In genomic region chr7:127845497-127846214, GRCh38 we compare ENCODE assay signal across 14 cellular contexts.
A peak's percentile ranks its signal among the peaks of the same experiment; 100 is the strongest.
DNase-seq lines count a peak whose midpoint lies in the region; ATAC-seq and TF ChIP-seq lines count a peak whose summit lies in the region.
"Had no signal": no experiment of that assay in that cellular context is flagged by ENCODE, and none has a peak within 500 bp of the region (broad histone marks: within the 10 kb centered on the region; RNA-seq: fewer than 3 reads in every experiment).

No MANE protein-coding gene starts in this region.

- intact Hi-C loops in dorsolateral prefrontal cortex (cut with DNase I): no loop called here

- no peak for TF ChIP-seq CTCF in HEK293 (tag by site-specific recombination; IDR thresholded peaks at IDR 0.05)
- no peak for TF ChIP-seq CTCF in dorsolateral prefrontal cortex (IDR thresholded peaks at IDR 0.05 in 54 of 56, conservative IDR thresholded peaks at IDR 0.05 in 2 of 56; ENCODE audit: low read depth in 1 of 56, partially characterized antibody in 56 of 56)
- no peak for TF ChIP-seq CTCF in parathyroid adenoma (IDR thresholded peaks at IDR 0.05)

- H3K9me3 ChIP-seq in HEK293 (ENCODE audit: control insufficient read depth, insufficient read depth, low read depth, low read length) (no peaks in the 10 kb centered on the region), parathyroid adenoma (ENCODE audit: control insufficient read depth, low read length) (no peaks in the 10 kb centered on the region)
- H3K9me3 ChIP-seq: Peyer's patch had no signal

- no peak overlapping the region for H2AFZ ChIP-seq in parathyroid adenoma

- H3K4me2 ChIP-seq in parathyroid adenoma (ENCODE audit: low read length): no peak overlapping the region

- H3K36me3 ChIP-seq in HEK293 (ENCODE audit: control insufficient read depth in 2 of 2, insufficient read depth in 1 of 2, low read length in 2 of 2) (peaks cover 0 to 9% of the 10 kb centered on the region in 2 experiments; a peak in 1 of 3 replicates), parathyroid adenoma (ENCODE audit: control insufficient read depth, insufficient read depth, low read length) (no peaks in the 10 kb centered on the region)
- H3K36me3 ChIP-seq: Peyer's patch had no signal

- H3K79me2 ChIP-seq in parathyroid adenoma: no peaks in the 10 kb centered on the region

- peak; percentile 57 to 67 for DNase-seq in NCI-H524 (lab: John Stamatoyannopoulos, UW)
- DNase-seq in dorsolateral prefrontal cortex: no peak
- DNase-seq in glomerular visceral epithelial cell (ENCODE audit: extremely low spot score): no peak
- no peak for DNase-seq in activated CD4-positive, CD25-positive, alpha-beta regulatory T cell (lab: John Stamatoyannopoulos, UW)
- DNase-seq: activated CD4-positive, alpha-beta T cell treated with anti-CD3 and anti-CD28 coated beads for 1 hour; activated naive CD8-positive, alpha-beta T cell treated with anti-CD3 and anti-CD28 coated beads for 36 hours; MM.1S; NCI-H226; Peyer's patch had no signal

- H3K27ac ChIP-seq in HEK293 (ENCODE audit: extremely low read depth, low read depth, low read length) (no peak overlapping the region), dorsolateral prefrontal cortex (peak overlapping the region in 33 of 59 donors; percentile 1 to 75 (median 38)), parathyroid adenoma (peak overlapping the region; percentile 74)

- POLR2A ChIA-PET in HEK293 (lab: Yijun Ruan, JAX): no interaction called here

- H3K4me3 ChIP-seq in HEK293 (ENCODE audit: low read depth, low read length) (no peak overlapping the region), dorsolateral prefrontal cortex (no peak overlapping the region), parathyroid adenoma (ENCODE audit: low read depth, low read length) (no peak overlapping the region)
- H3K4me3 ChIP-seq: lung, Peyer's patch had no signal

- H3K4me1 ChIP-seq in HEK293 (ENCODE audit: control insufficient read depth, insufficient read depth, low read length) (peaks cover 18% of the 10 kb centered on the region), parathyroid adenoma (peaks cover 14% of the 10 kb centered on the region)

- H3K9ac ChIP-seq in parathyroid adenoma: no peak overlapping the region

- H3K27me3 ChIP-seq in dorsolateral prefrontal cortex (no peaks in the 10 kb centered on the region), parathyroid adenoma (ENCODE audit: control insufficient read depth, insufficient read depth, low read length) (no peaks in the 10 kb centered on the region)
- H3K27me3 ChIP-seq: Peyer's patch had no signal

- CTCF ChIA-PET in HEK293 (lab: Yijun Ruan, JAX): no interaction called here

- no peak for ATAC-seq in GM18517 (IDR thresholded peaks at IDR 0.05; ENCODE audit: unreplicated experiment)
- no peak for ATAC-seq in GM18858 (IDR thresholded peaks at IDR 0.05; ENCODE audit: unreplicated experiment)

TF ChIP-seq in HEK293, 187 proteins besides CTCF, POLR2A, EP300 and RAD21:
- no peak for TF ChIP-seq MEIS1 (CRISPR knock-in tag; IDR thresholded peaks at IDR 0.05; ENCODE audit: borderline replicate concordance)
- no peak for TF ChIP-seq ZNF26 (tag by site-specific recombination; IDR thresholded peaks at IDR 0.05)
- TF ChIP-seq, protein P1, sequence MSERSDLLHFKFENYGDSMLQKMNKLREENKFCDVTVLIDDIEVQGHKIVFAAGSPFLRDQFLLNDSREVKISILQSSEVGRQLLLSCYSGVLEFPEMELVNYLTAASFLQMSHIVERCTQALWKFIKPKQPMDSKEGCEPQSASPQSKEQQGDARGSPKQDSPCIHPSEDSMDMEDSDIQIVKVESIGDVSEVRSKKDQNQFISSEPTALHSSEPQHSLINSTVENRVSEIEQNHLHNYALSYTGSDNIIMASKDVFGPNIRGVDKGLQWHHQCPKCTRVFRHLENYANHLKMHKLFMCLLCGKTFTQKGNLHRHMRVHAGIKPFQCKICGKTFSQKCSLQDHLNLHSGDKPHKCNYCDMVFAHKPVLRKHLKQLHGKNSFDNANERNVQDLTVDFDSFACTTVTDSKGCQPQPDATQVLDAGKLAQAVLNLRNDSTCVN (tag by site-specific recombination; optimal IDR thresholded peaks at IDR 0.05): no peak
- TF ChIP-seq ZNF677 (tag by site-specific recombination; IDR thresholded peaks at IDR 0.05): 0 out of 2 replicates have a peak, but pooled peaks have one; percentile 49

Comparison
In these comparisons a context has a peak if more than half of its experiments do, and no peak if none do; other contexts are left out.
1. DNase-seq: peak in NCI-H524 (2 of 2); none in dorsolateral prefrontal cortex (0 of 10), glomerular visceral epithelial cell (single experiment) and activated CD4-positive, CD25-positive, alpha-beta regulatory T cell (0 of 4).